1 cellular context compared by ENCODE assay signal in genomic region chr19:41905273-41906002, GRCh38.
TF ChIP-seq lines count a peak whose summit lies in the region.

No MANE protein-coding gene starts in this region.

TF ChIP-seq in HepG2, 621 proteins besides CTCF, POLR2A, EP300 and RAD21:
- TF ChIP-seq SMYD3 (CRISPR knock-in tag; IDR thresholded peaks at IDR 0.05) (no peak), ZFP37 (CRISPR knock-in tag; IDR thresholded peaks at IDR 0.05; ENCODE audit: borderline replicate concordance) (no peak), TSC22D2 (CRISPR knock-in tag; IDR thresholded peaks at IDR 0.05; ENCODE audit: borderline replicate concordance) (no peak), THRA (CRISPR knock-in tag; IDR thresholded peaks at IDR 0.05; ENCODE audit: borderline replicate concordance) (no peak), AGO2 (optimal IDR thresholded peaks at IDR 0.05; ENCODE audit: low read depth, low read length) (peak; percentile 35), ZNF446 (CRISPR knock-in tag; IDR thresholded peaks at IDR 0.05) (no peak), ZNF124 (CRISPR knock-in tag; IDR thresholded peaks at IDR 0.05) (no peak), HNF1A (IDR thresholded peaks at IDR 0.05; ENCODE audit: low read depth) (no peak), HNF1A (CRISPR knock-in tag; IDR thresholded peaks at IDR 0.05; ENCODE audit: borderline replicate concordance) (no peak), PHF8 (CRISPR knock-in tag; IDR thresholded peaks at IDR 0.05) (no peak), HNRNPH1 (optimal IDR thresholded peaks at IDR 0.05; ENCODE audit: low read depth, low read length) (no peak), ZNF639 (CRISPR knock-in tag; conservative IDR thresholded peaks at IDR 0.05) (no peak)
- TF ChIP-seq, protein P1, sequence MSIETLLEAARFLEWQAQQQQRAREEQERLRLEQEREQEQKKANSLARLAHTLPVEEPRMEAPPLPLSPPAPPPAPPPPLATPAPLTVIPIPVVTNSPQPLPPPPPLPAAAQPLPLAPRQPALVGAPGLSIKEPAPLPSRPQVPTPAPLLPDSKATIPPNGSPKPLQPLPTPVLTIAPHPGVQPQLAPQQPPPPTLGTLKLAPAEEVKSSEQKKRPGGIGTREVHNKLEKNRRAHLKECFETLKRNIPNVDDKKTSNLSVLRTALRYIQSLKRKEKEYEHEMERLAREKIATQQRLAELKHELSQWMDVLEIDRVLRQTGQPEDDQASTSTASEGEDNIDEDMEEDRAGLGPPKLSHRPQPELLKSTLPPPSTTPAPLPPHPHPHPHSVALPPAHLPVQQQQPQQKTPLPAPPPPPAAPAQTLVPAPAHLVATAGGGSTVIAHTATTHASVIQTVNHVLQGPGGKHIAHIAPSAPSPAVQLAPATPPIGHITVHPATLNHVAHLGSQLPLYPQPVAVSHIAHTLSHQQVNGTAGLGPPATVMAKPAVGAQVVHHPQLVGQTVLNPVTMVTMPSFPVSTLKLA (IDR thresholded peaks at IDR 0.05), result peak; percentile 72
